In genomic region chr17:80216473-80217456, GRCh38 we compare ENCODE assay signal across 15 cellular contexts. TPM values are rescaled to one million over a fixed set of nuclear protein-coding genes. Genes with fewer than 3 reads are reported as not detected.
"Had no signal": no experiment of that assay in that cellular context is flagged by ENCODE, and none has a peak within 500 bp of the region (broad histone marks: within the 10 kb centered on the region; RNA-seq: fewer than 3 reads in every experiment).

No MANE protein-coding gene starts in this region.

- DNase-seq: activated CD4-positive, alpha-beta T cell treated with anti-CD3 and anti-CD28 coated beads, Interleukin-2, amount 10 ng/mL, durations not matched to agents 7 days and 5 days; activated CD8-positive, alpha-beta memory T cell treated with anti-CD3 and anti-CD28 coated beads, Interleukin-2, amount 50 U/mL, for 48 hours; activated naive CD4-positive, alpha-beta T cell; activated naive CD8-positive, alpha-beta T cell treated with anti-CD3 and anti-CD28 coated beads, Interleukin-2, amount 50 U/mL, for 24 hours; dorsolateral prefrontal cortex; erythroblast; gastrocnemius medialis; mammary epithelial cell; occipital lobe; stimulated activated naive CD8-positive, alpha-beta T cell treated with anti-CD3 and anti-CD28 coated beads, Interleukin-15, amount 100 ng/mL, for 72 hours had no signal

- H3K9me3 ChIP-seq: gastrocnemius medialis, heart left ventricle, prostate gland had no signal

- H3K9me3 Mint-ChIP-seq: activated CD4-positive, alpha-beta T cell treated with anti-CD3 and anti-CD28 coated beads, Interleukin-2, amount 10 ng/mL, durations not matched to agents 7 days and 5 days; activated naive CD8-positive, alpha-beta T cell treated with anti-CD3 and anti-CD28 coated beads, Interleukin-2, amount 50 U/mL, for 24 hours; activated T-helper 1 cell treated with anti-CD3 and anti-CD28 coated beads, Interleukin-12 subunit alpha, Interleukin-12 subunit beta, Interleukin-2, Interleukin-4 antibody, amounts not matched to agents 30 ng/mL and 10 ng/mL and 1 ng/mL, durations not matched to agents 14 hours and 24 hours and 36 hours; natural killer cell treated with Interleukin-12 subunit alpha and Interleukin-12 subunit beta and Interleukin-15 and Interleukin-18, amount 100 ng/mL, for 72 hours; stimulated activated naive CD8-positive, alpha-beta T cell treated with anti-CD3 and anti-CD28 coated beads, Interleukin-15, amount 100 ng/mL, for 72 hours had no signal

- ATAC-seq: activated naive CD8-positive, alpha-beta T cell treated with anti-CD3 and anti-CD28 coated beads, Interleukin-2, amount 50 U/mL, for 24 hours; gastrocnemius medialis; heart left ventricle; natural killer cell treated with Interleukin-12 subunit alpha and Interleukin-12 subunit beta and Interleukin-15 and Interleukin-18, amount 100 ng/mL, for 72 hours; sciatic nerve; stimulated activated naive CD8-positive, alpha-beta T cell treated with anti-CD3 and anti-CD28 coated beads, Interleukin-15, amount 100 ng/mL, for 72 hours had no signal

- H3K27me3 ChIP-seq: dorsolateral prefrontal cortex, gastrocnemius medialis, heart left ventricle had no signal

- H3K36me3 Mint-ChIP-seq: natural killer cell treated with Interleukin-12 subunit alpha and Interleukin-12 subunit beta and Interleukin-15 and Interleukin-18, amount 100 ng/mL, for 72 hours had no signal

- H3K27ac Mint-ChIP-seq: stimulated activated naive CD8-positive, alpha-beta T cell treated with anti-CD3 and anti-CD28 coated beads, Interleukin-15, amount 100 ng/mL, for 72 hours had no signal

- H3K27me3 Mint-ChIP-seq: activated CD4-positive, alpha-beta T cell treated with anti-CD3 and anti-CD28 coated beads, Interleukin-2, amount 10 ng/mL, durations not matched to agents 7 days and 5 days; activated naive CD8-positive, alpha-beta T cell treated with anti-CD3 and anti-CD28 coated beads, Interleukin-2, amount 50 U/mL, for 24 hours; natural killer cell treated with Interleukin-12 subunit alpha and Interleukin-12 subunit beta and Interleukin-15 and Interleukin-18, amount 100 ng/mL, for 72 hours; stimulated activated naive CD8-positive, alpha-beta T cell treated with anti-CD3 and anti-CD28 coated beads, Interleukin-15, amount 100 ng/mL, for 72 hours had no signal

- H3K36me3 ChIP-seq: prostate gland had no signal

- H3K4me3 Mint-ChIP-seq: activated CD4-positive, alpha-beta T cell treated with anti-CD3 and anti-CD28 coated beads, Interleukin-2, amount 10 ng/mL, durations not matched to agents 7 days and 5 days; activated naive CD8-positive, alpha-beta T cell treated with anti-CD3 and anti-CD28 coated beads, Interleukin-2, amount 50 U/mL, for 24 hours; activated T-helper 1 cell treated with anti-CD3 and anti-CD28 coated beads, Interleukin-12 subunit alpha, Interleukin-12 subunit beta, Interleukin-2, Interleukin-4 antibody, amounts not matched to agents 30 ng/mL and 10 ng/mL and 1 ng/mL, durations not matched to agents 14 hours and 24 hours and 36 hours; stimulated activated naive CD8-positive, alpha-beta T cell treated with anti-CD3 and anti-CD28 coated beads, Interleukin-15, amount 100 ng/mL, for 72 hours had no signal

- H3K4me3 ChIP-seq: dorsolateral prefrontal cortex, gastrocnemius medialis, heart left ventricle, prostate gland had no signal

- H3K27ac ChIP-seq: dorsolateral prefrontal cortex, gastrocnemius medialis, heart left ventricle, prostate gland had no signal

RNA-seq across cellular contexts. Expression of gene CARD14, which starts 46.9 kb away (rescaled TPM):
- total RNA-seq: activated CD4-positive, alpha-beta T cell treated with anti-CD3 and anti-CD28 coated beads, Interleukin-2, amount 10 ng/mL, durations not matched to agents 7 days and 5 days; activated T-helper 1 cell treated with anti-CD3 and anti-CD28 coated beads, Interleukin-12 subunit alpha, Interleukin-12 subunit beta, Interleukin-2, Interleukin-4 antibody, amounts not matched to agents 30 ng/mL and 10 ng/mL and 1 ng/mL, durations not matched to agents 14 hours and 24 hours and 36 hours; gastrocnemius medialis; natural killer cell treated with Interleukin-12 subunit alpha and Interleukin-12 subunit beta and Interleukin-15 and Interleukin-18, amount 100 ng/mL, for 72 hours had no signal
